9 cellular contexts compared by ENCODE assay signal in genomic region chr6:16414205-16414604, GRCh38.
DNase-seq lines count a peak whose midpoint lies in the region; ATAC-seq and TF ChIP-seq lines count a peak whose summit lies in the region.
"Had no signal": no experiment of that assay in that cellular context is flagged by ENCODE, and none has a peak within 500 bp of the region (broad histone marks: within the 10 kb centered on the region; RNA-seq: fewer than 3 reads in every experiment).

No MANE protein-coding gene starts in this region.

- no peaks in the 10 kb centered on the region for H3K36me3 Mint-ChIP-seq in endodermal cell (ENCODE audit: low read depth)
- H3K36me3 Mint-ChIP-seq in CD14-positive monocyte: peaks cover 5 to 13% of the 10 kb centered on the region in 2 donors

- peak overlapping the region; percentile 66 for H3K27ac ChIP-seq in endodermal cell (ENCODE audit: low read depth, low read length)

- no peaks in the 10 kb centered on the region for H3K9me3 ChIP-seq in endodermal cell (ENCODE audit: control insufficient read depth, low read length)

- peaks cover 2% of the 10 kb centered on the region for H3K4me1 ChIP-seq in endodermal cell (ENCODE audit: control insufficient read depth, insufficient read depth, low read length)

- intact Hi-C loops in CD14-positive monocyte (cut with micrococcal nuclease): no loop called here

- no peaks in the 10 kb centered on the region for H3K36me3 ChIP-seq in endodermal cell (ENCODE audit: control insufficient read depth, insufficient read depth, low read length)

- ATAC-seq in GM21423 (IDR thresholded peaks at IDR 0.05; ENCODE audit: unreplicated experiment): peak; percentile 46
- peak; percentile 40 for ATAC-seq in HG03558 (IDR thresholded peaks at IDR 0.05; ENCODE audit: extremely low read depth, unreplicated experiment)

- TF ChIP-seq CTCF in GM12865 (IDR thresholded peaks at IDR 0.05; ENCODE audit: insufficient read depth, low read depth, low read length, missing control alignments) (no peak), endodermal cell (conservative IDR thresholded peaks at IDR 0.05) (no peak), CD14-positive monocyte (IDR thresholded peaks at IDR 0.05) (no peak)

- DNase-seq in GM12865 (ENCODE audit: low read depth) (peak; percentile 64), endodermal cell (no peak), NCI-H187 treated with DMSO at 0.1 percent for 48 hours (lab: John Stamatoyannopoulos, UW) (no peak), cortex of kidney (lab: John Stamatoyannopoulos, UW) (no peak), CD14-positive monocyte (ENCODE audit: low spot score) (no peak), superior temporal gyrus (ENCODE audit: extremely low spot score) (no peak)
- DNase-seq: NCI-H1105 had no signal

- H3K9me3 Mint-ChIP-seq in endodermal cell: no peaks in the 10 kb centered on the region
- H3K9me3 Mint-ChIP-seq in CD14-positive monocyte: no peaks in the 10 kb centered on the region

- 90 to 93% methylated on average over 4 to 5 of the region's 5 CpGs for WGBS in endodermal cell (ENCODE audit: insufficient coverage in 1 of 2, insufficient read length in 1 of 2), 2 experiments

- H3K27ac Mint-ChIP-seq in endodermal cell (no peak overlapping the region), CD14-positive monocyte (no peak overlapping the region)

- H3K4me3 Mint-ChIP-seq in endodermal cell: no peak overlapping the region
- H3K4me3 Mint-ChIP-seq in CD14-positive monocyte: no peak overlapping the region

- H3K4me1 Mint-ChIP-seq in endodermal cell (peaks cover 15% of the 10 kb centered on the region), CD14-positive monocyte (peaks cover 13% of the 10 kb centered on the region)

- no peaks in the 10 kb centered on the region for H3K27me3 ChIP-seq in endodermal cell (ENCODE audit: control insufficient read depth, insufficient read depth, low read length, poor library complexity, severe bottlenecking)

- no peak overlapping the region for H3K9ac ChIP-seq in endodermal cell (ENCODE audit: extremely low read depth, low read length, poor library complexity, severe bottlenecking)

- H3K27me3 Mint-ChIP-seq in endodermal cell (ENCODE audit: insufficient read depth): no peaks in the 10 kb centered on the region
- peaks cover 0 to 3% (median 0%) of the 10 kb centered on the region in 3 donors for H3K27me3 Mint-ChIP-seq in CD14-positive monocyte (ENCODE audit: low read depth in 3 of 3)

- peak overlapping the region; percentile 55 for H3K4me3 ChIP-seq in GM12865 (ENCODE audit: low read depth, low read length)
- H3K4me3 ChIP-seq in endodermal cell (ENCODE audit: low read length): no peak overlapping the region
